Comparison of ENCODE assay signal across 17 cellular contexts in the genomic region with DNA sequence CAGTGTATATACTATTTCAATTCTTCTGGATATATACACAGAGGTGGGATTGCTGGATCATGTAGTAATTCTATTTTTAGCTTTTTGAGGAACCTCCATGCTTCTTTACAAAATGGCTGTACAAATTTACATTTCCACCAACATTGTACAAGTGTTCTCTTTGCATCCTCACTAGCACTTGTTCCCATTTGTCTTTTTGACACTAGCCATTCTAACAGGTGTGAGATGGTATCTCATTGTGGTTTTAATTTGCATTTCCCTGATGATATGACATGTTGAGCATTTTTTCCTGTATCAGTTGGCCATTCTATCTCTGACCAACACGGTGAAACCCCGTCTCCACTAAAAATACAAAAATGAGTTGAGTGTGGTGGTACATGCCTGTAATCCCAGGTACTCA.
"Had no signal": no experiment of that assay in that cellular context is flagged by ENCODE, and none has a peak within 500 bp of the region (broad histone marks: within the 10 kb centered on the region; RNA-seq: fewer than 3 reads in every experiment).

No MANE protein-coding gene starts in this region.

- DNase-seq: effector memory CD8-positive, alpha-beta T cell; gastrocnemius medialis; heart right ventricle; hypothalamus; kidney glomerular epithelial cell; mesendoderm; naive thymus-derived CD8-positive, alpha-beta T cell; psoas muscle; retina; right lobe of liver; stimulated activated CD4-positive, alpha-beta T cell treated with anti-CD3 and anti-CD28 coated beads, Interleukin-2, amount 100 ng/mL, for 24 hours; stimulated activated CD4-positive, alpha-beta T cell treated with anti-CD3 and anti-CD28 coated beads, Interleukin-4, amount 100 ng/mL, for 4 hours; stimulated activated naive CD4-positive, alpha-beta T cell; stomach; substantia nigra; transverse colon had no signal

- FAIRE-seq: islet of Langerhans had no signal

- ATAC-seq: effector memory CD8-positive, alpha-beta T cell; gastrocnemius medialis; heart right ventricle; naive thymus-derived CD8-positive, alpha-beta T cell; psoas muscle; right lobe of liver had no signal
